27 cellular contexts compared by ENCODE assay signal in genomic region chr4:20311863-20312262, GRCh38.
A peak's percentile ranks its signal among the peaks of the same experiment; 100 is the strongest.
DNase-seq lines count a peak whose midpoint lies in the region; ATAC-seq and TF ChIP-seq lines count a peak whose summit lies in the region.
"Had no signal": no experiment of that assay in that cellular context is flagged by ENCODE, and none has a peak within 500 bp of the region (broad histone marks: within the 10 kb centered on the region; RNA-seq: fewer than 3 reads in every experiment).

No MANE protein-coding gene starts in this region.

- peaks cover 5% of the 10 kb centered on the region for H3K36me3 Mint-ChIP-seq in osteocyte (ENCODE audit: unreplicated experiment)
- no peaks in the 10 kb centered on the region for H3K36me3 Mint-ChIP-seq in activated naive CD8-positive, alpha-beta T cell treated with anti-CD3 and anti-CD28 coated beads, Interleukin-2, amount 50 U/mL, for 24 hours (ENCODE audit: low read depth)
- no peaks in the 10 kb centered on the region for H3K36me3 Mint-ChIP-seq in activated T-cell treated with anti-CD3 and anti-CD28 coated beads, Interleukin-2, amount 50 U/mL, for 4 hours (ENCODE audit: insufficient read depth)
- H3K36me3 Mint-ChIP-seq: CD4-positive, alpha-beta memory T cell; immature natural killer cell; naive B cell; stimulated activated naive B cell treated with anti-CD40 and anti-IgM and Interleukin-4, amounts not matched to agents 10 μg/mL and 1 μg/mL and 100 μg/mL, for 72 hours had no signal

- TF ChIP-seq CTCF in astrocyte of the spinal cord (IDR thresholded peaks at IDR 0.05; ENCODE audit: low read depth, low read length) (no peak), osteocyte (IDR thresholded peaks at IDR 0.05) (no peak)

- peak overlapping the region; percentile 47 for H3K4me3 Mint-ChIP-seq in osteocyte (ENCODE audit: unreplicated experiment)
- no peak overlapping the region for H3K4me3 Mint-ChIP-seq in activated naive CD8-positive, alpha-beta T cell treated with anti-CD3 and anti-CD28 coated beads, Interleukin-2, amount 50 U/mL, for 24 hours
- H3K4me3 Mint-ChIP-seq in activated T-cell treated with anti-CD3 and anti-CD28 coated beads, Interleukin-2, amount 50 U/mL, for 4 hours = no peak overlapping the region
- H3K4me3 Mint-ChIP-seq: activated CD4-positive, alpha-beta T cell treated with anti-CD3 and anti-CD28 coated beads, Interleukin-2, amount 10 ng/mL, durations not matched to agents 7 days and 5 days; activated T-cell treated with anti-CD3 and anti-CD28 coated beads, Interleukin-2, amount 50 U/mL, for 24 hours; CD4-positive, alpha-beta memory T cell; dendritic cell treated with granulocyte-macrophage colony-stimulating factor and Interleukin-4, amounts not matched to agents 40 ng/mL and 50 ng/mL, for 4 days; endodermal cell; immature natural killer cell; naive B cell; stimulated activated naive B cell treated with anti-CD40 and anti-IgM and Interleukin-4, amounts not matched to agents 10 μg/mL and 1 μg/mL and 100 μg/mL, for 72 hours; T-helper 2 cell treated with Interferon-gamma antibody and Interleukin-4, amounts not matched to agents 5 μg/mL and 100 μg/mL, for 36 hours had no signal

- DNase-seq in EH (ENCODE audit: low read depth) (peak; percentile 74), M059J (ENCODE audit: low read depth) (peak; percentile 66), astrocyte of the spinal cord (ENCODE audit: low read depth, low spot score) (peak; percentile 22), osteocyte (ENCODE audit: extremely low spot score, unreplicated experiment) (no peak)
- DNase-seq in activated naive CD8-positive, alpha-beta T cell treated with anti-CD3 and anti-CD28 coated beads, Interleukin-2, amount 50 U/mL, for 24 hours = no peak
- DNase-seq in activated T-cell treated with anti-CD3 and anti-CD28 coated beads, Interleukin-2, amount 50 U/mL, for 4 hours = no peak
- DNase-seq: activated CD4-positive, alpha-beta T cell treated with anti-CD3 and anti-CD28 coated beads, Interleukin-2, amount 10 ng/mL, durations not matched to agents 7 days and 5 days; activated T-cell treated with anti-CD3 and anti-CD28 coated beads, Interleukin-2, amount 50 U/mL, for 24 hours; CD4-positive, alpha-beta memory T cell; endodermal cell; esophagus squamous epithelium; hypothalamus; immature natural killer cell; KG1; left ventricle myocardium inferior; naive B cell; NCI-H1417 treated with DMSO at 0.1 percent for 48 hours; NCI-H2081 treated with DMSO at 0.1 percent for 48 hours; stimulated activated CD4-positive, alpha-beta T cell treated with anti-CD3 and anti-CD28 coated beads, Interleukin-4, amount 100 ng/mL, for 4 hours; stimulated activated naive B cell treated with anti-CD40 and anti-IgM and Interleukin-4, amounts not matched to agents 10 μg/mL and 1 μg/mL and 100 μg/mL, for 72 hours; upper lobe of right lung; WERI-Rb-1 had no signal

- H3K27ac Mint-ChIP-seq in osteocyte (ENCODE audit: unreplicated experiment) = peak overlapping the region; percentile 78
- H3K27ac Mint-ChIP-seq in activated naive CD8-positive, alpha-beta T cell treated with anti-CD3 and anti-CD28 coated beads, Interleukin-2, amount 50 U/mL, for 24 hours = no peak overlapping the region
- H3K27ac Mint-ChIP-seq: activated CD4-positive, alpha-beta T cell treated with anti-CD3 and anti-CD28 coated beads, Interleukin-2, amount 10 ng/mL, durations not matched to agents 7 days and 5 days; activated T-cell treated with anti-CD3 and anti-CD28 coated beads, Interleukin-2, amount 50 U/mL, for 24 hours; CD4-positive, alpha-beta memory T cell; dendritic cell treated with granulocyte-macrophage colony-stimulating factor and Interleukin-4, amounts not matched to agents 40 ng/mL and 50 ng/mL, for 4 days; endodermal cell; immature natural killer cell; naive B cell; stimulated activated naive B cell treated with anti-CD40 and anti-IgM and Interleukin-4, amounts not matched to agents 10 μg/mL and 1 μg/mL and 100 μg/mL, for 72 hours; T-helper 2 cell treated with Interferon-gamma antibody and Interleukin-4, amounts not matched to agents 5 μg/mL and 100 μg/mL, for 36 hours had no signal

- no peak overlapping the region for H3K4me3 ChIP-seq in astrocyte of the spinal cord (ENCODE audit: low read depth, low read length)
- H3K4me3 ChIP-seq: esophagus squamous epithelium, left ventricle myocardium inferior, prostate gland, upper lobe of right lung had no signal

- H3K4me1 Mint-ChIP-seq in osteocyte (ENCODE audit: unreplicated experiment) = peaks cover 15% of the 10 kb centered on the region
- H3K4me1 Mint-ChIP-seq in activated naive CD8-positive, alpha-beta T cell treated with anti-CD3 and anti-CD28 coated beads, Interleukin-2, amount 50 U/mL, for 24 hours = no peaks in the 10 kb centered on the region
- H3K4me1 Mint-ChIP-seq in activated T-cell treated with anti-CD3 and anti-CD28 coated beads, Interleukin-2, amount 50 U/mL, for 4 hours (ENCODE audit: low read depth) = no peaks in the 10 kb centered on the region
- H3K4me1 Mint-ChIP-seq: activated CD4-positive, alpha-beta T cell treated with anti-CD3 and anti-CD28 coated beads, Interleukin-2, amount 10 ng/mL, durations not matched to agents 7 days and 5 days; CD4-positive, alpha-beta memory T cell; endodermal cell; immature natural killer cell; naive B cell; stimulated activated naive B cell treated with anti-CD40 and anti-IgM and Interleukin-4, amounts not matched to agents 10 μg/mL and 1 μg/mL and 100 μg/mL, for 72 hours had no signal

- in situ Hi-C loops in astrocyte of the spinal cord (cut with HindIII; ENCODE audit: low sequenced_read_pairs) = no loop called here

- H3K9me3 Mint-ChIP-seq in osteocyte (ENCODE audit: unreplicated experiment) = no peaks in the 10 kb centered on the region
- no peaks in the 10 kb centered on the region for H3K9me3 Mint-ChIP-seq in activated naive CD8-positive, alpha-beta T cell treated with anti-CD3 and anti-CD28 coated beads, Interleukin-2, amount 50 U/mL, for 24 hours
- H3K9me3 Mint-ChIP-seq in activated T-cell treated with anti-CD3 and anti-CD28 coated beads, Interleukin-2, amount 50 U/mL, for 4 hours = no peaks in the 10 kb centered on the region
- H3K9me3 Mint-ChIP-seq: activated CD4-positive, alpha-beta T cell treated with anti-CD3 and anti-CD28 coated beads, Interleukin-2, amount 10 ng/mL, durations not matched to agents 7 days and 5 days; dendritic cell treated with granulocyte-macrophage colony-stimulating factor and Interleukin-4, amounts not matched to agents 40 ng/mL and 50 ng/mL, for 4 days; endodermal cell; T-helper 2 cell treated with Interferon-gamma antibody and Interleukin-4, amounts not matched to agents 5 μg/mL and 100 μg/mL, for 36 hours had no signal

- no peak for ATAC-seq in activated naive CD8-positive, alpha-beta T cell treated with anti-CD3 and anti-CD28 coated beads, Interleukin-2, amount 50 U/mL, for 24 hours
- ATAC-seq in HG03442 (IDR thresholded peaks at IDR 0.05; ENCODE audit: unreplicated experiment) = no peak
- ATAC-seq in activated T-cell treated with anti-CD3 and anti-CD28 coated beads, Interleukin-2, amount 50 U/mL, for 4 hours = no peak
- ATAC-seq: sciatic nerve; stimulated activated naive B cell treated with anti-CD40 and anti-IgM and Interleukin-4, amounts not matched to agents 10 μg/mL and 1 μg/mL and 100 μg/mL, for 72 hours; upper lobe of right lung had no signal

- H3K27me3 Mint-ChIP-seq in osteocyte (ENCODE audit: unreplicated experiment) = no peaks in the 10 kb centered on the region
- H3K27me3 Mint-ChIP-seq in activated naive CD8-positive, alpha-beta T cell treated with anti-CD3 and anti-CD28 coated beads, Interleukin-2, amount 50 U/mL, for 24 hours = peaks cover 3% of the 10 kb centered on the region
- H3K27me3 Mint-ChIP-seq in activated T-cell treated with anti-CD3 and anti-CD28 coated beads, Interleukin-2, amount 50 U/mL, for 4 hours (ENCODE audit: low read depth) = no peaks in the 10 kb centered on the region
- H3K27me3 Mint-ChIP-seq: activated CD4-positive, alpha-beta T cell treated with anti-CD3 and anti-CD28 coated beads, Interleukin-2, amount 10 ng/mL, durations not matched to agents 7 days and 5 days; activated T-cell treated with anti-CD3 and anti-CD28 coated beads, Interleukin-2, amount 50 U/mL, for 24 hours; CD4-positive, alpha-beta memory T cell; dendritic cell treated with granulocyte-macrophage colony-stimulating factor and Interleukin-4, amounts not matched to agents 40 ng/mL and 50 ng/mL, for 4 days; naive B cell; stimulated activated naive B cell treated with anti-CD40 and anti-IgM and Interleukin-4, amounts not matched to agents 10 μg/mL and 1 μg/mL and 100 μg/mL, for 72 hours had no signal

Comparison
In these comparisons a context has a peak if more than half of its experiments do, and no peak if none do; other contexts are left out.
1. DNase-seq: peak in EH (single experiment), M059J (single experiment) and astrocyte of the spinal cord (single experiment); none in osteocyte (single experiment), activated naive CD8-positive, alpha-beta T cell treated with anti-CD3 and anti-CD28 coated beads, Interleukin-2, amount 50 U/mL, for 24 hours (single experiment) and activated T-cell treated with anti-CD3 and anti-CD28 coated beads, Interleukin-2, amount 50 U/mL, for 4 hours (single experiment).